ENCODE assay signal across 17 cellular contexts in genomic region chr17:27518750-27519521, GRCh38.
DNase-seq lines count a peak whose midpoint lies in the region; ATAC-seq, FAIRE-seq and TF ChIP-seq lines count a peak whose summit lies in the region.
"Had no signal": no experiment of that assay in that cellular context is flagged by ENCODE, and none has a peak within 500 bp of the region (broad histone marks: within the 10 kb centered on the region; RNA-seq: fewer than 3 reads in every experiment).

No MANE protein-coding gene starts in this region.

- no peak overlapping the region for H3K4me3 Mint-ChIP-seq in activated T-helper 17 cell treated with anti-CD3 and anti-CD28 coated beads, Interleukin-2, amount 50 U/mL, for 72 hours
- H3K4me3 Mint-ChIP-seq: T-helper 2 cell treated with Interferon-gamma antibody and Interleukin-4, amounts not matched to agents 5 μg/mL and 100 μg/mL, for 36 hours had no signal

- H3K4me1 ChIP-seq in smooth muscle cell (ENCODE audit: low read depth) (peaks cover 56% of the 10 kb centered on the region), colonic mucosa (no peaks in the 10 kb centered on the region)

- H3K27me3 ChIP-seq in bronchial epithelial cell (ENCODE audit: control insufficient read depth, insufficient read depth, low read length) = no peaks in the 10 kb centered on the region
- H3K27me3 ChIP-seq in smooth muscle cell (ENCODE audit: low read depth) = no peaks in the 10 kb centered on the region
- no peaks in the 10 kb centered on the region for H3K27me3 ChIP-seq in colonic mucosa
- H3K27me3 ChIP-seq: vagina had no signal

- H3K9me3 ChIP-seq in smooth muscle cell (replicated peaks; ENCODE audit: low read depth) (no peaks in the 10 kb centered on the region), colonic mucosa (no peaks in the 10 kb centered on the region)
- H3K9me3 ChIP-seq: vagina had no signal

- peaks cover 24% of the 10 kb centered on the region for H3F3A ChIP-seq in smooth muscle cell (ENCODE audit: low read depth)

- peak; percentile 52 for DNase-seq in bronchial epithelial cell (ENCODE audit: low read depth)
- no peak for DNase-seq in smooth muscle cell (lab: John Stamatoyannopoulos, UW; ENCODE audit: unreplicated experiment)
- DNase-seq in colonic mucosa = no peak
- no peak for DNase-seq in left ventricle myocardium superior
- DNase-seq: activated CD4-positive, alpha-beta T cell treated with anti-CD3 and anti-CD28 coated beads for 1 hour; DND-41; NCI-H1048; nucleus accumbens; SHP77; stimulated activated CD4-positive, alpha-beta T cell treated with anti-CD3 and anti-CD28 coated beads, Interleukin-4, amount 100 ng/mL, for 1 hour had no signal

- H3K79me2 ChIP-seq in smooth muscle cell (ENCODE audit: low read depth) = peaks cover 100% of the 10 kb centered on the region

- no peak overlapping the region for H2AFZ ChIP-seq in smooth muscle cell (ENCODE audit: low read depth)

- H3K4me3 ChIP-seq in bronchial epithelial cell (ENCODE audit: low read depth, low read length) = no peak overlapping the region
- H3K4me3 ChIP-seq in smooth muscle cell = no peak overlapping the region
- no peak overlapping the region for H3K4me3 ChIP-seq in colonic mucosa
- H3K4me3 ChIP-seq: vagina had no signal

- H3K36me3 Mint-ChIP-seq in activated T-helper 17 cell treated with anti-CD3 and anti-CD28 coated beads, Interleukin-2, amount 50 U/mL, for 72 hours (ENCODE audit: low read depth) = no peaks in the 10 kb centered on the region

- H3K4me1 Mint-ChIP-seq in activated T-helper 17 cell treated with anti-CD3 and anti-CD28 coated beads, Interleukin-2, amount 50 U/mL, for 72 hours = peaks cover 26% of the 10 kb centered on the region

- H3K27ac ChIP-seq in smooth muscle cell (ENCODE audit: low read depth) (peak overlapping the region; percentile 63), colonic mucosa (no peak overlapping the region)
- H3K27ac ChIP-seq: vagina had no signal

- H3K36me3 ChIP-seq in bronchial epithelial cell (ENCODE audit: control insufficient read depth, insufficient read depth, low read length) = no peaks in the 10 kb centered on the region
- no peaks in the 10 kb centered on the region for H3K36me3 ChIP-seq in smooth muscle cell (ENCODE audit: low read depth)
- H3K36me3 ChIP-seq in colonic mucosa = no peaks in the 10 kb centered on the region
- H3K36me3 ChIP-seq: vagina had no signal

- 52% methylated on average over 8 of the region's 8 CpGs for WGBS in smooth muscle cell (ENCODE audit: low lambda C conversion rate)

- no peak overlapping the region for H3K27ac Mint-ChIP-seq in activated T-helper 17 cell treated with anti-CD3 and anti-CD28 coated beads, Interleukin-2, amount 50 U/mL, for 72 hours
- H3K27ac Mint-ChIP-seq: T-helper 2 cell treated with Interferon-gamma antibody and Interleukin-4, amounts not matched to agents 5 μg/mL and 100 μg/mL, for 36 hours had no signal

- TF ChIP-seq CTCF in bronchial epithelial cell (IDR thresholded peaks at IDR 0.05; ENCODE audit: insufficient read depth, low read length, severe bottlenecking) = no peak
- no peak for TF ChIP-seq CTCF in smooth muscle cell (IDR thresholded peaks at IDR 0.05; ENCODE audit: borderline replicate concordance, insufficient read depth, poor library complexity, severe bottlenecking)
- TF ChIP-seq CTCF in colonic mucosa (IDR thresholded peaks at IDR 0.05) = no peak

- no peaks in the 10 kb centered on the region for H3K27me3 Mint-ChIP-seq in activated T-helper 17 cell treated with anti-CD3 and anti-CD28 coated beads, Interleukin-2, amount 50 U/mL, for 72 hours

- FAIRE-seq in bronchial epithelial cell (lab: Jason Lieb, UNC) = no peak
- FAIRE-seq: islet of Langerhans had no signal

- ATAC-seq in GM18520 (IDR thresholded peaks at IDR 0.05; ENCODE audit: unreplicated experiment) (peak; percentile 15), HG02759 (IDR thresholded peaks at IDR 0.05; ENCODE audit: unreplicated experiment) (peak; percentile 12), left ventricle myocardium superior (no peak)
- no peak for ATAC-seq in activated T-helper 17 cell treated with anti-CD3 and anti-CD28 coated beads, Interleukin-2, amount 50 U/mL, for 72 hours (replicated peaks)
- ATAC-seq: sciatic nerve had no signal

- peak overlapping the region; percentile 70 for H3K4me2 ChIP-seq in smooth muscle cell

- H3K9ac ChIP-seq in smooth muscle cell (ENCODE audit: low read depth) = no peak overlapping the region
- no peak overlapping the region for H3K9ac ChIP-seq in colonic mucosa (ENCODE audit: low read depth in 2 of 2, low read length in 2 of 2)

- intact Hi-C loops in colonic mucosa (cut with DNase I) = no loop called here
- intact Hi-C loops in left ventricle myocardium superior (cut with micrococcal nuclease) = no loop called here

- H3K9me3 Mint-ChIP-seq in activated T-helper 17 cell treated with anti-CD3 and anti-CD28 coated beads, Interleukin-2, amount 50 U/mL, for 72 hours = no peaks in the 10 kb centered on the region
- H3K9me3 Mint-ChIP-seq: T-helper 2 cell treated with Interferon-gamma antibody and Interleukin-4, amounts not matched to agents 5 μg/mL and 100 μg/mL, for 36 hours had no signal

- H4K20me1 ChIP-seq in smooth muscle cell (ENCODE audit: low read depth) = peaks cover 100% of the 10 kb centered on the region

Comparison
In these comparisons a context has a peak if more than half of its experiments do, and no peak if none do; other contexts are left out.
1. ATAC-seq: peak in GM18520 (single experiment) and HG02759 (single experiment); none in left ventricle myocardium superior (single experiment) and activated T-helper 17 cell treated with anti-CD3 and anti-CD28 coated beads, Interleukin-2, amount 50 U/mL, for 72 hours (single experiment).